In the genomic region with DNA sequence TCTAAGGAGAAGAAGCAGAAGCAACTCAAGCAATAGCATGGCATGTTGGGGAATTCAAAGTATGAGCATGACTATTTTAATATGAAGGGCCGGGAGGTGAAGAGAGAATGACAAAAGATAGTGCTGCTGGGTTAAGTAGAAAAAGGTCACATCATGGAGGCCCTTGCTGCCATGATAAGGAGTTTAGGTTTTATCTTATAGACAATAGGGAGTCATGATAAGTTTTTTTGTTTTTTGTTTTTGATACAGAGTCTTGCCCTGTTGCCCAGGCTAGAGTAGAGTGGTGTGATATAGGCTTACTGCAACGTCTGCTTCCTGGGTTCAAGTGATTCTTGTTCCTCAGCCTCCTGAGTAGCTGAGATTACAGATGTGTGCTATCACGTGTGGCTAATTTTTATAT, we compare ENCODE assay signal across 35 cellular contexts. TPM values are rescaled to one million over a fixed set of nuclear protein-coding genes. Genes with fewer than 3 reads are reported as not detected.
"Had no signal": no experiment of that assay in that cellular context is flagged by ENCODE, and none has a peak within 500 bp of the region (broad histone marks: within the 10 kb centered on the region; RNA-seq: fewer than 3 reads in every experiment).

No MANE protein-coding gene starts in this region.

- H3K27me3 Mint-ChIP-seq: activated B cell treated with CpG ODN at 0.5 μM for 24 hours; activated CD8-positive, alpha-beta memory T cell treated with anti-CD3 and anti-CD28 coated beads, Interleukin-2, amount 10 ng/mL, durations not matched to agents 7 days and 5 days; activated CD8-positive, alpha-beta T cell treated with anti-CD3 and anti-CD28 coated beads for 36 hours; activated naive CD4-positive, alpha-beta T cell treated with anti-CD3 and anti-CD28 coated beads, Interleukin-2, amount 50 U/mL, for 24 hours; activated naive CD8-positive, alpha-beta T cell treated with anti-CD3 and anti-CD28 coated beads for 36 hours; activated naive CD8-positive, alpha-beta T cell treated with anti-CD3 and anti-CD28 coated beads, Interleukin-2, amount 50 U/mL, for 24 hours had no signal

- H3K4me1 ChIP-seq: adrenal gland, body of pancreas, colonic mucosa, foreskin keratinocyte, gastrocnemius medialis had no signal

- ATAC-seq: activated CD4-positive, CD25-positive, alpha-beta regulatory T cell treated with anti-CD3 and anti-CD28 coated beads, Interleukin-2, amount 50 U/mL, for 24 hours; activated CD8-positive, alpha-beta memory T cell treated with anti-CD3 and anti-CD28 coated beads, Interleukin-2, amount 10 ng/mL, durations not matched to agents 7 days and 5 days; activated CD8-positive, alpha-beta T cell treated with anti-CD3 and anti-CD28 coated beads for 36 hours; activated naive CD8-positive, alpha-beta T cell treated with anti-CD3 and anti-CD28 coated beads, Interleukin-2, amount 50 U/mL, for 24 hours; body of pancreas; foreskin keratinocyte; gastrocnemius medialis; heart left ventricle had no signal

- H3K9me3 ChIP-seq: adrenal gland, body of pancreas, colonic mucosa, esophagus muscularis mucosa, gastrocnemius medialis, heart left ventricle had no signal

- H3K27me3 ChIP-seq: adrenal gland, body of pancreas, colonic mucosa, esophagus muscularis mucosa, foreskin keratinocyte, gastrocnemius medialis, heart left ventricle had no signal

- H3K4me1 Mint-ChIP-seq: activated B cell treated with CpG ODN at 0.5 μM for 24 hours had no signal

- H3K27ac ChIP-seq: adrenal gland, body of pancreas, colonic mucosa, esophagus muscularis mucosa, foreskin keratinocyte, gastrocnemius medialis, heart left ventricle, WERI-Rb-1 had no signal

- H3K4me3 Mint-ChIP-seq: activated B cell treated with CpG ODN at 0.5 μM for 24 hours; activated CD8-positive, alpha-beta memory T cell treated with anti-CD3 and anti-CD28 coated beads, Interleukin-2, amount 10 ng/mL, durations not matched to agents 7 days and 5 days; activated CD8-positive, alpha-beta T cell treated with anti-CD3 and anti-CD28 coated beads for 36 hours; activated naive CD4-positive, alpha-beta T cell treated with anti-CD3 and anti-CD28 coated beads for 36 hours; activated naive CD4-positive, alpha-beta T cell treated with anti-CD3 and anti-CD28 coated beads, Interleukin-2, amount 50 U/mL, for 24 hours; activated naive CD8-positive, alpha-beta T cell treated with anti-CD3 and anti-CD28 coated beads for 36 hours; activated naive CD8-positive, alpha-beta T cell treated with anti-CD3 and anti-CD28 coated beads, Interleukin-2, amount 50 U/mL, for 24 hours; activated T-helper 1 cell treated with anti-CD3 and anti-CD28 coated beads, Interleukin-12 subunit alpha, Interleukin-12 subunit beta, Interleukin-2, Interleukin-4 antibody, amounts not matched to agents 30 ng/mL and 10 ng/mL and 1 ng/mL, durations not matched to agents 14 hours and 24 hours and 36 hours; T-helper 1 cell treated with Interleukin-12 subunit alpha and Interleukin-12 subunit beta and Interleukin-4 antibody, amounts not matched to agents 30 μg/mL and 1 μg/mL, for 36 hours; T-helper 2 cell treated with Interferon-gamma antibody and Interleukin-4, amounts not matched to agents 5 μg/mL and 100 μg/mL, for 36 hours had no signal

- H3K36me3 Mint-ChIP-seq: activated naive CD8-positive, alpha-beta T cell treated with anti-CD3 and anti-CD28 coated beads for 36 hours had no signal

- H3K9me3 Mint-ChIP-seq: activated B cell treated with CpG ODN at 0.5 μM for 24 hours; activated CD8-positive, alpha-beta T cell treated with anti-CD3 and anti-CD28 coated beads for 36 hours; activated naive CD4-positive, alpha-beta T cell treated with anti-CD3 and anti-CD28 coated beads for 36 hours; activated naive CD4-positive, alpha-beta T cell treated with anti-CD3 and anti-CD28 coated beads, Interleukin-2, amount 50 U/mL, for 24 hours; activated naive CD8-positive, alpha-beta T cell treated with anti-CD3 and anti-CD28 coated beads for 36 hours; activated naive CD8-positive, alpha-beta T cell treated with anti-CD3 and anti-CD28 coated beads, Interleukin-2, amount 50 U/mL, for 24 hours; activated T-helper 1 cell treated with anti-CD3 and anti-CD28 coated beads, Interleukin-12 subunit alpha, Interleukin-12 subunit beta, Interleukin-2, Interleukin-4 antibody, amounts not matched to agents 30 ng/mL and 10 ng/mL and 1 ng/mL, durations not matched to agents 14 hours and 24 hours and 36 hours; activated T-helper 2 cell treated with anti-CD3 and anti-CD28 coated beads, Interferon-gamma antibody, Interleukin-2, Interleukin-4, amounts not matched to agents 10 μg/mL and 5 μg/mL and 100 μg/mL, durations not matched to agents 14 hours and 24 hours and 36 hours; T-helper 1 cell treated with Interleukin-12 subunit alpha and Interleukin-12 subunit beta and Interleukin-4 antibody, amounts not matched to agents 30 μg/mL and 1 μg/mL, for 36 hours; T-helper 2 cell treated with Interferon-gamma antibody and Interleukin-4, amounts not matched to agents 5 μg/mL and 100 μg/mL, for 36 hours had no signal

- H3K4me3 ChIP-seq: adrenal gland, body of pancreas, colonic mucosa, esophagus muscularis mucosa, gastrocnemius medialis, heart left ventricle had no signal

- DNase-seq: activated B cell treated with CpG ODN at 0.5 μM for 24 hours; activated CD4-positive, alpha-beta T cell treated with anti-CD3 and anti-CD28 coated beads for 48 hours; activated CD4-positive, alpha-beta T cell treated with anti-CD3 and anti-CD28 coated beads, Interleukin-2, amount 50 U/mL, for 1 hour; activated CD4-positive, alpha-beta T cell treated with anti-CD3 and anti-CD28 coated beads, Interleukin-2, amount 50 U/mL, for 48 hours; activated CD8-positive, alpha-beta memory T cell treated with anti-CD3 and anti-CD28 coated beads, Interleukin-2, amount 10 ng/mL, durations not matched to agents 7 days and 5 days; activated CD8-positive, alpha-beta memory T cell treated with anti-CD3 and anti-CD28 coated beads, Interleukin-2, amount 50 U/mL, for 4 hours; activated CD8-positive, alpha-beta T cell treated with anti-CD3 and anti-CD28 coated beads for 36 hours; activated effector memory CD4-positive, alpha-beta T cell treated with anti-CD3 and anti-CD28 coated beads, Interleukin-2, amount 50 U/mL, for 16 hours; activated naive CD4-positive, alpha-beta T cell treated with anti-CD3 and anti-CD28 coated beads for 36 hours; activated naive CD8-positive, alpha-beta T cell treated with anti-CD3 and anti-CD28 coated beads for 36 hours; activated naive CD8-positive, alpha-beta T cell treated with anti-CD3 and anti-CD28 coated beads, Interleukin-2, amount 50 U/mL, for 24 hours; activated T-cell treated with anti-CD3 and anti-CD28 coated beads, Interleukin-2, amount 50 U/mL, for 1 hour; activated T-cell treated with anti-CD3 and anti-CD28 coated beads, Interleukin-2, amount 50 U/mL, for 48 hours; adrenal gland; amygdala; aorta; body of pancreas; central memory CD4-positive, alpha-beta T cell; cerebellar nuclear complex; colonic mucosa; effector CD8-positive, alpha-beta T cell; foreskin keratinocyte; gastrocnemius medialis; glutamatergic neuron; heart left ventricle; T1000; WERI-Rb-1 had no signal

- H3K27ac Mint-ChIP-seq: activated B cell treated with CpG ODN at 0.5 μM for 24 hours; activated CD8-positive, alpha-beta memory T cell treated with anti-CD3 and anti-CD28 coated beads, Interleukin-2, amount 10 ng/mL, durations not matched to agents 7 days and 5 days; activated CD8-positive, alpha-beta T cell treated with anti-CD3 and anti-CD28 coated beads for 36 hours; activated naive CD4-positive, alpha-beta T cell treated with anti-CD3 and anti-CD28 coated beads for 36 hours; activated naive CD4-positive, alpha-beta T cell treated with anti-CD3 and anti-CD28 coated beads, Interleukin-2, amount 50 U/mL, for 24 hours; activated naive CD8-positive, alpha-beta T cell treated with anti-CD3 and anti-CD28 coated beads for 36 hours; activated naive CD8-positive, alpha-beta T cell treated with anti-CD3 and anti-CD28 coated beads, Interleukin-2, amount 50 U/mL, for 24 hours; activated T-helper 1 cell treated with anti-CD3 and anti-CD28 coated beads, Interleukin-12 subunit alpha, Interleukin-12 subunit beta, Interleukin-2, Interleukin-4 antibody, amounts not matched to agents 30 ng/mL and 10 ng/mL and 1 ng/mL, durations not matched to agents 14 hours and 24 hours and 36 hours; activated T-helper 2 cell treated with anti-CD3 and anti-CD28 coated beads, Interferon-gamma antibody, Interleukin-2, Interleukin-4, amounts not matched to agents 10 μg/mL and 5 μg/mL and 100 μg/mL, durations not matched to agents 14 hours and 24 hours and 36 hours; T-helper 1 cell treated with Interleukin-12 subunit alpha and Interleukin-12 subunit beta and Interleukin-4 antibody, amounts not matched to agents 30 μg/mL and 1 μg/mL, for 36 hours; T-helper 2 cell treated with Interferon-gamma antibody and Interleukin-4, amounts not matched to agents 5 μg/mL and 100 μg/mL, for 36 hours had no signal

- H3K36me3 ChIP-seq: adrenal gland had no signal

RNA-seq across cellular contexts. Expression of a gene that starts 3.1 kb away (rescaled TPM):
- total RNA-seq: epithelial cell of proximal tubule had no signal
